Comparison of ENCODE assay signal across 15 cellular contexts in genomic region chr17:32124985-32125847, GRCh38. TPM values are rescaled to one million over a fixed set of nuclear protein-coding genes. Genes with fewer than 3 reads are reported as not detected.
A peak's percentile ranks its signal among the peaks of the same experiment; 100 is the strongest.
DNase-seq lines count a peak whose midpoint lies in the region; ATAC-seq and TF ChIP-seq lines count a peak whose summit lies in the region.
"Had no signal": no experiment of that assay in that cellular context is flagged by ENCODE, and none has a peak within 500 bp of the region (broad histone marks: within the 10 kb centered on the region; RNA-seq: fewer than 3 reads in every experiment).

No MANE protein-coding gene starts in this region.

- intact Hi-C loops in thyroid gland (cut with DNase I), result no loop called here

- no peak for DNase-seq in GM23338 (ENCODE audit: low spot score)
- no peak for DNase-seq in activated naive CD8-positive, alpha-beta T cell treated with anti-CD3 and anti-CD28 coated beads, Interleukin-2, amount 10 ng/mL, durations not matched to agents 7 days and 5 days
- DNase-seq in mesenchymal stem cell, result no peak
- no peak for DNase-seq in T1000 (lab: John Stamatoyannopoulos, UW)
- DNase-seq in thyroid gland, result no peak
- DNase-seq in GM19238 (ENCODE audit: insufficient read length, low spot score), result no peak
- DNase-seq: activated B cell treated with CpG ODN at 0.5 μM for 24 hours; activated T-cell treated with anti-CD3 and anti-CD28 coated beads, Interleukin-2, amount 50 U/mL, for 48 hours; C1 segment of cervical spinal cord; GF-D8; NCI-H69; SHP77 treated with DMSO at 0.1 percent for 48 hours; sigmoid colon had no signal

- no peak overlapping the region for H2BK5ac ChIP-seq in mesenchymal stem cell (ENCODE audit: low read depth, low read length, poor library complexity, severe bottlenecking)

- no peak overlapping the region for H2AK5ac ChIP-seq in mesenchymal stem cell (ENCODE audit: low read length, severe bottlenecking)

- H3K4me3 ChIP-seq in ACC112 (ENCODE audit: low read depth, low read length) (no peak overlapping the region), GM23338 (no peak overlapping the region), mesenchymal stem cell (ENCODE audit: insufficient read depth in 1 of 2, low read depth in 1 of 2, low read length in 2 of 2) (no peak overlapping the region), thyroid gland (replicated peaks in 1 of 3) (no peak overlapping the region)
- H3K4me3 ChIP-seq: sigmoid colon had no signal

- H4K8ac ChIP-seq in mesenchymal stem cell (ENCODE audit: low read length), result peak overlapping the region; percentile 33

- no peak for ATAC-seq in GM23338
- ATAC-seq in activated naive CD8-positive, alpha-beta T cell treated with anti-CD3 and anti-CD28 coated beads, Interleukin-2, amount 10 ng/mL, durations not matched to agents 7 days and 5 days (ENCODE audit: low read depth), result no peak
- no peak for ATAC-seq in HG03457 (IDR thresholded peaks at IDR 0.05; ENCODE audit: unreplicated experiment)

- H3K9ac ChIP-seq in mesenchymal stem cell (ENCODE audit: low read length), result no peak overlapping the region

- H3K9me3 ChIP-seq in mesenchymal stem cell (ENCODE audit: control insufficient read depth, low read length) (no peaks in the 10 kb centered on the region), thyroid gland (no peaks in the 10 kb centered on the region)
- H3K9me3 ChIP-seq: sigmoid colon had no signal

- H3K36me3 Mint-ChIP-seq in GM23338 (ENCODE audit: low read depth), result peaks cover under 1% of the 10 kb centered on the region; the same call in 1 of the 3 replicates
- peaks cover 16% of the 10 kb centered on the region for H3K36me3 Mint-ChIP-seq in activated naive CD8-positive, alpha-beta T cell treated with anti-CD3 and anti-CD28 coated beads, Interleukin-2, amount 10 ng/mL, durations not matched to agents 7 days and 5 days

- no peak overlapping the region for H3K4ac ChIP-seq in mesenchymal stem cell (ENCODE audit: low read depth in 1 of 2, low read length in 2 of 2)

- H3K36me3 ChIP-seq in ACC112 (ENCODE audit: insufficient read depth, low read length), result no peaks in the 10 kb centered on the region; the same call in 1 of the 2 replicates
- no peaks in the 10 kb centered on the region for H3K36me3 ChIP-seq in GM23338 (ENCODE audit: insufficient read depth)
- H3K36me3 ChIP-seq in mesenchymal stem cell (ENCODE audit: control insufficient read depth in 1 of 2, insufficient read depth in 2 of 2, low read depth in 1 of 2, low read length in 2 of 2), result no peaks in the 10 kb centered on the region
- H3K36me3 ChIP-seq in thyroid gland, result no peaks in the 10 kb centered on the region
- H3K36me3 ChIP-seq: sigmoid colon had no signal

- 0 out of 3 replicates have a peak, but pooled peaks cover under 1% of the 10 kb centered on the region for H3K9me3 Mint-ChIP-seq in GM23338
- no peaks in the 10 kb centered on the region for H3K9me3 Mint-ChIP-seq in activated naive CD8-positive, alpha-beta T cell treated with anti-CD3 and anti-CD28 coated beads, Interleukin-2, amount 10 ng/mL, durations not matched to agents 7 days and 5 days
- H3K9me3 Mint-ChIP-seq: activated B cell treated with CpG ODN at 0.5 μM for 24 hours had no signal

- H3K27ac ChIP-seq in ACC112 (ENCODE audit: low read depth, low read length) (no peak overlapping the region), GM23338 (ENCODE audit: low read depth) (no peak overlapping the region), mesenchymal stem cell (ENCODE audit: low read length, poor library complexity, severe bottlenecking) (no peak overlapping the region), thyroid gland (no peak overlapping the region)
- H3K27ac ChIP-seq: sigmoid colon had no signal

- no peak overlapping the region for H3K4me3 Mint-ChIP-seq in GM23338
- no peak overlapping the region for H3K4me3 Mint-ChIP-seq in activated naive CD8-positive, alpha-beta T cell treated with anti-CD3 and anti-CD28 coated beads, Interleukin-2, amount 10 ng/mL, durations not matched to agents 7 days and 5 days
- H3K4me3 Mint-ChIP-seq: activated B cell treated with CpG ODN at 0.5 μM for 24 hours had no signal

- WGBS in mesenchymal stem cell, result 86% methylated on average over 13 of the region's 13 CpGs
- WGBS in thyroid gland, 2 donors, result 83 to 85% methylated on average over 13 of the region's 13 CpGs

- no peaks in the 10 kb centered on the region for H3F3A ChIP-seq in GM23338 (replicated peaks; ENCODE audit: low read depth)

- H3K27me3 Mint-ChIP-seq in GM23338 (ENCODE audit: insufficient read depth, low read depth, poor library complexity), result peaks cover 6% of the 10 kb centered on the region
- H3K27me3 Mint-ChIP-seq in activated naive CD8-positive, alpha-beta T cell treated with anti-CD3 and anti-CD28 coated beads, Interleukin-2, amount 10 ng/mL, durations not matched to agents 7 days and 5 days, result peaks cover 4% of the 10 kb centered on the region

- no peak overlapping the region for H2BK120ac ChIP-seq in mesenchymal stem cell (ENCODE audit: low read depth, low read length)

- H3K23ac ChIP-seq in mesenchymal stem cell (ENCODE audit: low read length in 2 of 2), result no peak overlapping the region

- no peak for TF ChIP-seq POLR2A in thyroid gland (IDR thresholded peaks at IDR 0.05)

- peak overlapping the region in 1 of 2 experiments; percentile 66 for H3K14ac ChIP-seq in mesenchymal stem cell (ENCODE audit: low read length in 2 of 2)

- H3K9me2 ChIP-seq in GM23338 (ENCODE audit: insufficient read depth), result no peaks in the 10 kb centered on the region

- H4K91ac ChIP-seq in mesenchymal stem cell (ENCODE audit: low read length), result peak overlapping the region; percentile 37

- H2BK12ac ChIP-seq in mesenchymal stem cell (ENCODE audit: low read length in 2 of 2), result no peak overlapping the region

- H3K79me2 ChIP-seq in ACC112 (ENCODE audit: control insufficient read depth, insufficient read depth, low read length, unreplicated experiment) (peaks cover 18% of the 10 kb centered on the region), GM23338 (replicated peaks; ENCODE audit: insufficient read depth) (no peaks in the 10 kb centered on the region; the same call in 1 of the 2 replicates)

- H3K4me2 ChIP-seq in GM23338 (no peak overlapping the region), mesenchymal stem cell (ENCODE audit: low read length, poor library complexity, severe bottlenecking) (no peak overlapping the region)

- H3K79me1 ChIP-seq in mesenchymal stem cell (replicated peaks; ENCODE audit: low read length, poor library complexity, severe bottlenecking), result no peaks in the 10 kb centered on the region

- H3K27me3 ChIP-seq in ACC112 (ENCODE audit: insufficient read depth, low read length) (no peaks in the 10 kb centered on the region), GM23338 (ENCODE audit: insufficient read depth) (no peaks in the 10 kb centered on the region), mesenchymal stem cell (ENCODE audit: control insufficient read depth in 1 of 2, insufficient read depth in 1 of 2, low read length in 2 of 2) (peaks cover 5% of the 10 kb centered on the region in 2 experiments), thyroid gland (no peaks in the 10 kb centered on the region)
- H3K27me3 ChIP-seq: sigmoid colon had no signal

- no peak overlapping the region for H3K27ac Mint-ChIP-seq in GM23338
- peak overlapping the region; percentile 65 for H3K27ac Mint-ChIP-seq in activated naive CD8-positive, alpha-beta T cell treated with anti-CD3 and anti-CD28 coated beads, Interleukin-2, amount 10 ng/mL, durations not matched to agents 7 days and 5 days
- H3K27ac Mint-ChIP-seq: activated B cell treated with CpG ODN at 0.5 μM for 24 hours had no signal

- H2BK15ac ChIP-seq in mesenchymal stem cell (ENCODE audit: low read depth, poor library complexity, severe bottlenecking), result no peak overlapping the region

- peaks cover 16% of the 10 kb centered on the region; the same call in 2 of the 3 replicates for H3K4me1 Mint-ChIP-seq in GM23338
- H3K4me1 Mint-ChIP-seq in activated naive CD8-positive, alpha-beta T cell treated with anti-CD3 and anti-CD28 coated beads, Interleukin-2, amount 10 ng/mL, durations not matched to agents 7 days and 5 days, result peaks cover 24% of the 10 kb centered on the region

- TF ChIP-seq CTCF in GM23338 (conservative IDR thresholded peaks at IDR 0.05; ENCODE audit: low read depth in 2 of 2), result no peak
- no peak for TF ChIP-seq CTCF in thyroid gland (IDR thresholded peaks at IDR 0.05)

- no peaks in the 10 kb centered on the region for H4K20me1 ChIP-seq in GM23338 (replicated peaks; ENCODE audit: insufficient read depth)

- H3K4me1 ChIP-seq in ACC112 (ENCODE audit: control insufficient read depth, insufficient read depth, low read length, unreplicated experiment), result no peaks in the 10 kb centered on the region
- H3K4me1 ChIP-seq in GM23338 (ENCODE audit: insufficient read depth), result peaks cover 17% of the 10 kb centered on the region
- peaks cover 12% of the 10 kb centered on the region for H3K4me1 ChIP-seq in mesenchymal stem cell (ENCODE audit: control insufficient read depth, insufficient read depth, low read depth, low read length)
- peaks cover 8 to 11% of the 10 kb centered on the region in 2 donors for H3K4me1 ChIP-seq in thyroid gland

- H3K18ac ChIP-seq in mesenchymal stem cell (ENCODE audit: low read depth in 1 of 2, low read length in 2 of 2), result no peak overlapping the region

- POLR2A ChIA-PET in activated naive CD8-positive, alpha-beta T cell treated with anti-CD3 and anti-CD28 coated beads, Interleukin-2, amount 10 ng/mL, durations not matched to agents 7 days and 5 days (lab: Charles Lee), result interaction anchor here (4.2 kb wide), 1 partner anchor 117 kb away, joined by 27 read pairs; the partner anchor contains the start of gene LRRC37B

- H2AFZ ChIP-seq in ACC112 (ENCODE audit: low read length, unreplicated experiment) (peak overlapping the region; percentile 66), GM23338 (peak overlapping the region; percentile 59; the same call in 1 of the 2 replicates), mesenchymal stem cell (ENCODE audit: low read depth, low read length) (no peak overlapping the region)

TF ChIP-seq in GM23338, 12 proteins besides CTCF, POLR2A, EP300 and RAD21 (continues in another document):
- TF ChIP-seq STAT1 (IDR thresholded peaks at IDR 0.05; ENCODE audit: unreplicated experiment) (no peak), ZNF331 (CRISPR knock-in tag; IDR thresholded peaks at IDR 0.05; ENCODE audit: low read depth) (no peak), EZH2 (IDR thresholded peaks at IDR 0.05; ENCODE audit: low read depth, unreplicated experiment) (no peak), ZNF114 (CRISPR knock-in tag; IDR thresholded peaks at IDR 0.05) (no peak), JUNB (IDR thresholded peaks at IDR 0.05; ENCODE audit: unreplicated experiment) (no peak), NANOG (IDR thresholded peaks at IDR 0.05; ENCODE audit: borderline replicate concordance) (no peak)

RNA-seq across cellular contexts. Expression of gene RHOT1, which starts 17.1 kb away (rescaled TPM):
- total RNA-seq in GM23338 (2014; rRNA removed; shearing (Covaris generic)), result 51.4 and 53.5 TPM in 2 replicates
- 38.8 and 40.8 TPM in 2 replicates for polyA plus RNA-seq in GM23338 (2016; fragmentation: Nextera tagmentation; extraction: Ambion mirVana)
- total RNA-seq in activated naive CD8-positive, alpha-beta T cell treated with anti-CD3 and anti-CD28 coated beads, Interleukin-2, amount 10 ng/mL, durations not matched to agents 7 days and 5 days, result 10 to 100 TPM; 29.8 to 30.0 TPM
- polyA plus RNA-seq in mesenchymal stem cell (2013, experiment 1 of 2), result 19.2 TPM
- 19.5 TPM for polyA plus RNA-seq in mesenchymal stem cell (2013, experiment 2 of 2)
- 10 to 100 TPM; 45.1 to 59.1 (median 51.4) TPM for total RNA-seq in thyroid gland
